1 cellular context compared by ENCODE assay signal in the genomic region with DNA sequence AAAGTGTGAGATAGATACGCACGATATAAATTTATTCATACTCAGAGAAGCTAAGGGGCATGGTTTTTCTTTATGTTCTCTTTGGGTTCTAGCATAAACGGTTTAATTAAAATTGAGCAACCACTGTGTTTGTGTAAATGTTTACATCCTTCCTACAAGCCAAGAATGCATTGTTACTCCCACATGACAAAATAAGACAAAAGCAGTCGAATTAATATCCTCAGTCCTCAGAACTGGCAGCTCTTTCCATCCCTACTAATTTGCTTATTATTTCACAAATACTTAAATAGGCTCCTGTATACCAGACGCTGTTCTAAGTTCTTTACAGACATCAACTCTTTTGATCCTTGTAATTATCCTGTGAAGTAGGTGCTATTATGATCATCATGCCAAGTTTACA.
TF ChIP-seq lines count a peak whose summit lies in the region.

No MANE protein-coding gene starts in this region.

TF ChIP-seq in IMR-90, 13 proteins besides CTCF, POLR2A, EP300 and RAD21 (continued from another document):
- no peak for TF ChIP-seq MAZ (IDR thresholded peaks at IDR 0.05; ENCODE audit: borderline replicate concordance, low read depth, low read length)
- TF ChIP-seq, protein P1, sequence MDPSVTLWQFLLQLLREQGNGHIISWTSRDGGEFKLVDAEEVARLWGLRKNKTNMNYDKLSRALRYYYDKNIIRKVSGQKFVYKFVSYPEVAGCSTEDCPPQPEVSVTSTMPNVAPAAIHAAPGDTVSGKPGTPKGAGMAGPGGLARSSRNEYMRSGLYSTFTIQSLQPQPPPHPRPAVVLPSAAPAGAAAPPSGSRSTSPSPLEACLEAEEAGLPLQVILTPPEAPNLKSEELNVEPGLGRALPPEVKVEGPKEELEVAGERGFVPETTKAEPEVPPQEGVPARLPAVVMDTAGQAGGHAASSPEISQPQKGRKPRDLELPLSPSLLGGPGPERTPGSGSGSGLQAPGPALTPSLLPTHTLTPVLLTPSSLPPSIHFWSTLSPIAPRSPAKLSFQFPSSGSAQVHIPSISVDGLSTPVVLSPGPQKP (IDR thresholded peaks at IDR 0.05; ENCODE audit: borderline replicate concordance, low read depth, low read length): no peak
- no peak for TF ChIP-seq MXI1 (IDR thresholded peaks at IDR 0.05; ENCODE audit: borderline replicate concordance, low read depth, low read length)
- TF ChIP-seq NFE2L2 (IDR thresholded peaks at IDR 0.05; ENCODE audit: low read depth, low read length): no peak
- TF ChIP-seq CHD1 (IDR thresholded peaks at IDR 0.05; ENCODE audit: low read depth, low read length): no peak
- TF ChIP-seq MAFK (IDR thresholded peaks at IDR 0.05; ENCODE audit: low read depth, low read length): no peak
- no peak for TF ChIP-seq RCOR1 (IDR thresholded peaks at IDR 0.05; ENCODE audit: insufficient replicate concordance, low read length)
